ENCODE assay signal across 8 cellular contexts in genomic region chr18:11994708-11995444, GRCh38. TPM values are rescaled to one million over a fixed set of nuclear protein-coding genes. Genes with fewer than 3 reads are reported as not detected.
DNase-seq lines count a peak whose midpoint lies in the region; ATAC-seq and TF ChIP-seq lines count a peak whose summit lies in the region.

No MANE protein-coding gene starts in this region.

- BruUV-seq in OCI-LY7 (replicated peaks; lab: Mats Ljungman, UMichigan), result no TSS peak

- ATAC-seq in HG03175 (IDR thresholded peaks at IDR 0.05; ENCODE audit: unreplicated experiment) (no peak), HG02870 (IDR thresholded peaks at IDR 0.05; ENCODE audit: unreplicated experiment) (no peak)

- H3K4me3 ChIP-seq in OCI-LY7 (ENCODE audit: low read depth, low read length, poor library complexity, severe bottlenecking), result no peak overlapping the region
- no peak overlapping the region for H3K4me3 ChIP-seq in Karpas-422 (ENCODE audit: low read length)

- no peaks in the 10 kb centered on the region for H3K27me3 ChIP-seq in Karpas-422 (ENCODE audit: low read length)

- H3K36me3 ChIP-seq in ES-I3 (ENCODE audit: insufficient read depth, low read length) (no peaks in the 10 kb centered on the region), OCI-LY7 (ENCODE audit: insufficient read depth, low read length) (peaks cover 7% of the 10 kb centered on the region; the same call in 1 of the 2 replicates), Karpas-422 (ENCODE audit: insufficient read depth, low read length) (no peaks in the 10 kb centered on the region)

- no peaks in the 10 kb centered on the region for H3K9me2 ChIP-seq in OCI-LY7 (ENCODE audit: insufficient read depth, low read length)
- no peaks in the 10 kb centered on the region for H3K9me2 ChIP-seq in Karpas-422 (replicated peaks; ENCODE audit: insufficient read depth, low read length)

- no peaks in the 10 kb centered on the region for H4K20me1 ChIP-seq in OCI-LY7 (ENCODE audit: insufficient read depth, low read length)
- H4K20me1 ChIP-seq in Karpas-422 (ENCODE audit: insufficient read depth, low read depth, low read length), result no peaks in the 10 kb centered on the region; the same call in 1 of the 2 replicates

- H3K9me3 ChIP-seq in ES-I3 (ENCODE audit: control insufficient read depth, insufficient read depth, low read length) (no peaks in the 10 kb centered on the region), OCI-LY7 (ENCODE audit: low read length) (no peaks in the 10 kb centered on the region), Karpas-422 (ENCODE audit: low read length) (no peaks in the 10 kb centered on the region)

- H3K79me2 ChIP-seq in OCI-LY7 (ENCODE audit: insufficient read depth, low read depth, low read length), result no peaks in the 10 kb centered on the region
- no peaks in the 10 kb centered on the region for H3K79me2 ChIP-seq in Karpas-422 (ENCODE audit: low read length)

- peaks cover 25% of the 10 kb centered on the region for H3K4me1 ChIP-seq in ES-I3 (ENCODE audit: insufficient read depth, low read length)
- H3K4me1 ChIP-seq in OCI-LY7 (ENCODE audit: insufficient read depth, low read length, poor library complexity, severe bottlenecking), result peaks cover 28% of the 10 kb centered on the region
- no peaks in the 10 kb centered on the region for H3K4me1 ChIP-seq in Karpas-422 (ENCODE audit: low read length)

- H3K27ac ChIP-seq in OCI-LY7 (ENCODE audit: low read depth, low read length, poor library complexity, severe bottlenecking) (no peak overlapping the region), Karpas-422 (ENCODE audit: low read length) (no peak overlapping the region)

- peak overlapping the region; percentile 66; the same call in 1 of the 2 replicates for H3K4me2 ChIP-seq in OCI-LY7 (ENCODE audit: low read length)
- no peak overlapping the region for H3K4me2 ChIP-seq in Karpas-422 (ENCODE audit: low read depth, low read length, poor library complexity, severe bottlenecking)

- H3K9ac ChIP-seq in ES-I3 (ENCODE audit: low read depth, low read length) (peak overlapping the region; percentile 44; the same call in 1 of the 2 replicates), Karpas-422 (ENCODE audit: low read length) (no peak overlapping the region)

- POLR2A ChIA-PET in OCI-LY7 (lab: Charles Lee), result interaction anchor here (0.6 to 2.7 kb wide), 7 partner anchors 12 to 257 kb away, joined by 3 to 12 read pairs (median 4); no protein-coding TSS in a partner anchor

- H2AFZ ChIP-seq in OCI-LY7 (ENCODE audit: low read length) (peak overlapping the region; percentile 80; the same call in 1 of the 2 replicates), Karpas-422 (ENCODE audit: low read length) (no peak overlapping the region)

- intact Hi-C loops in OCI-LY7 (cut with micrococcal nuclease; ENCODE audit: unreplicated experiment) (loop anchor here (1.0 to 5.0 kb wide), 3 partner anchors 42 to 262 kb away; no protein-coding TSS in a partner anchor), cardiac septum (cut with DNase I) (loop anchor here (1.0 to 5.0 kb wide), 2 partner anchors 57 to 263 kb away; no protein-coding TSS in a partner anchor)

- DNase-seq in OCI-LY7 (ENCODE audit: low spot score), result no peak
- peak; percentile 47 for DNase-seq in cardiac septum (ENCODE audit: low spot score)
- peak; percentile 95 for DNase-seq in renal cortical epithelial cell (ENCODE audit: low read depth)
- DNase-seq in stimulated activated naive CD4-positive, alpha-beta T cell (lab: John Stamatoyannopoulos, UW), result no peak
- DNase-seq in Karpas-422, result no peak

- no peak for TF ChIP-seq CTCF in OCI-LY7 (conservative IDR thresholded peaks at IDR 0.05; ENCODE audit: low read length)

- CTCF ChIA-PET in OCI-LY7 (lab: Charles Lee; ENCODE audit: unreplicated experiment), result interaction anchor here (0.5 to 2.6 kb wide), 6 partner anchors 40 to 339 kb away, joined by 3 to 25 read pairs (median 4); no protein-coding TSS in a partner anchor

RNA-seq across cellular contexts. Expression of gene IMPA2, which starts 13.6 kb away (rescaled TPM):
- 35.0 and 59.0 TPM in 2 replicates for total RNA-seq in OCI-LY7 (2014; rRNA removed; shearing (Covaris generic))
- total RNA-seq in OCI-LY7 (2022), result 51.9 and 55.8 TPM in 2 replicates
- 19.9 TPM for total RNA-seq in cardiac septum
- total RNA-seq in renal cortical epithelial cell, result 32.1 and 123 TPM in 2 replicates
- 0.89 and 2.1 TPM in 2 replicates for total RNA-seq in Karpas-422 (2014; rRNA removed; shearing (Covaris generic); ENCODE audit: low replicate concordance)

Comparison
In these comparisons a context has a peak if more than half of its experiments do, and no peak if none do; other contexts are left out.
1. DNase-seq: peak in cardiac septum (single experiment) and renal cortical epithelial cell (single experiment); none in OCI-LY7 (single experiment), stimulated activated naive CD4-positive, alpha-beta T cell (0 of 6) and Karpas-422 (single experiment).